8 cellular contexts compared by ENCODE assay signal in the genomic region with DNA sequence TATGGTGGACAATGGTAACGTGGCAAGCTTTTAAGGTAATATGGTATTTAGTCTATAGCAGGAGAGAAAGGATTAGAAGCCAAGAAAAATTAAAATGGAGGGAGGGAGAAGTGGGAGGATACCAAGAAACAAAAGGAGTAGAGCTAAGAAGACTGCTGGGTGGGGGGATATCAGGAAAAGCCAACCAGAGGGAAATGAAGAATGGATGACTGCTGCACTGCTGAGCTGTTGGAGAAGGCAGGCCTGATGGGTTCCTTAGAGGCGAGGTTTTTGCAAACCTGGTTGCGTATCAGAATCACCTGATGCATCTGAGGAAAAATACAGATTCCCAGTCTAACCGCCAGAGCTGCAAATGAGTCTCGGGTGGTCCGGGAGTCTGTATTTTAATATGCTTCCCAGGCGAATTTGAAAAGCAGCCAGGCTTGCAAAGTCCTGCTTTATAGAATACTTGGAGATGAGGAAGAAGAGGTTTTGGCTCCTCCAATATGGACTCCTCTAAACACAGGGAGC. TPM values are rescaled to one million over a fixed set of nuclear protein-coding genes. Genes with fewer than 3 reads are reported as not detected.
DNase-seq lines count a peak whose midpoint lies in the region; ATAC-seq and TF ChIP-seq lines count a peak whose summit lies in the region.

No MANE protein-coding gene starts in this region.

- DNase-seq in activated CD4-positive, alpha-beta T cell treated with anti-CD3 and anti-CD28 coated beads for 36 hours, result no peak
- DNase-seq in activated CD4-positive, alpha-beta T cell treated with anti-CD3 and anti-CD28 coated beads, Interleukin-2, amount 50 U/mL, for 4 hours, result no peak
- DNase-seq in activated T-helper 1 cell treated with anti-CD3 and anti-CD28 coated beads, Interleukin-12 subunit alpha, Interleukin-12 subunit beta, Interleukin-2, Interleukin-4 antibody, amounts not matched to agents 30 ng/mL and 10 ng/mL and 1 ng/mL, durations not matched to agents 14 hours and 24 hours and 36 hours (ENCODE audit: low spot score), result no peak
- DNase-seq in inferior parietal cortex (ENCODE audit: extremely low spot score) (peak; percentile 6), suprapubic skin (ENCODE audit: low spot score in 2 of 2) (no peak), NCI-H128 (lab: John Stamatoyannopoulos, UW; ENCODE audit: unreplicated experiment) (no peak), dedifferentiated amniotic fluid mesenchymal stem cell (ENCODE audit: extremely low spot score) (no peak), epidermal melanocyte (ENCODE audit: insufficient read length, low spot score) (no peak)

- intact Hi-C loops in activated CD4-positive, alpha-beta T cell treated with anti-CD3 and anti-CD28 coated beads for 36 hours (cut with DNase I, micrococcal nuclease), result loop anchor here in 1 of 2 experiments (10.0 kb wide), 2 partner anchors 263 to 457 kb away; a partner anchor contains a TSS
- intact Hi-C loops in activated T-helper 1 cell treated with anti-CD3 and anti-CD28 coated beads, Interleukin-12 subunit alpha, Interleukin-12 subunit beta, Interleukin-2, Interleukin-4 antibody, amounts not matched to agents 30 ng/mL and 10 ng/mL and 1 ng/mL, durations not matched to agents 14 hours and 24 hours and 36 hours (cut with micrococcal nuclease), result loop anchor here (2.0 to 10.0 kb wide), 6 partner anchors 161 to 891 kb away; a partner anchor contains a TSS

- no peak for TF ChIP-seq POLR2A in suprapubic skin (IDR thresholded peaks at IDR 0.05)

- no peak for ATAC-seq in activated CD4-positive, alpha-beta T cell treated with anti-CD3 and anti-CD28 coated beads for 36 hours

- H3K27ac Mint-ChIP-seq in activated CD4-positive, alpha-beta T cell treated with anti-CD3 and anti-CD28 coated beads for 36 hours, result peak overlapping the region; percentile 86
- peak overlapping the region; percentile 53 for H3K27ac Mint-ChIP-seq in activated T-helper 1 cell treated with anti-CD3 and anti-CD28 coated beads, Interleukin-12 subunit alpha, Interleukin-12 subunit beta, Interleukin-2, Interleukin-4 antibody, amounts not matched to agents 30 ng/mL and 10 ng/mL and 1 ng/mL, durations not matched to agents 14 hours and 24 hours and 36 hours

- POLR2A ChIA-PET in activated CD4-positive, alpha-beta T cell treated with anti-CD3 and anti-CD28 coated beads for 36 hours (lab: Charles Lee), result no interaction called here

- no peak for TF ChIP-seq CTCF in suprapubic skin (IDR thresholded peaks at IDR 0.05)

- CTCF ChIA-PET in activated CD4-positive, alpha-beta T cell treated with anti-CD3 and anti-CD28 coated beads for 36 hours (lab: Charles Lee), result interaction anchor here (1.0 kb wide), 1 partner anchor 28 kb away, joined by 3 read pairs; no protein-coding TSS in a partner anchor

- no peaks in the 10 kb centered on the region for H3K27me3 ChIP-seq in suprapubic skin

- no peak for TF ChIP-seq EP300 in suprapubic skin (IDR thresholded peaks at IDR 0.05)

- H3K4me3 Mint-ChIP-seq in activated CD4-positive, alpha-beta T cell treated with anti-CD3 and anti-CD28 coated beads for 36 hours, result peak overlapping the region; percentile 89
- peak overlapping the region; percentile 92 for H3K4me3 Mint-ChIP-seq in activated T-helper 1 cell treated with anti-CD3 and anti-CD28 coated beads, Interleukin-12 subunit alpha, Interleukin-12 subunit beta, Interleukin-2, Interleukin-4 antibody, amounts not matched to agents 30 ng/mL and 10 ng/mL and 1 ng/mL, durations not matched to agents 14 hours and 24 hours and 36 hours

- peaks cover 30% of the 10 kb centered on the region for H3K4me1 ChIP-seq in suprapubic skin

- no peaks in the 10 kb centered on the region for H3K9me3 Mint-ChIP-seq in activated CD4-positive, alpha-beta T cell treated with anti-CD3 and anti-CD28 coated beads for 36 hours (ENCODE audit: low read depth)
- H3K9me3 Mint-ChIP-seq in activated T-helper 1 cell treated with anti-CD3 and anti-CD28 coated beads, Interleukin-12 subunit alpha, Interleukin-12 subunit beta, Interleukin-2, Interleukin-4 antibody, amounts not matched to agents 30 ng/mL and 10 ng/mL and 1 ng/mL, durations not matched to agents 14 hours and 24 hours and 36 hours, result no peaks in the 10 kb centered on the region

- 53% methylated on average over 7 of the region's 7 CpGs for WGBS in suprapubic skin

- peaks cover 31% of the 10 kb centered on the region for H3K4me1 Mint-ChIP-seq in activated CD4-positive, alpha-beta T cell treated with anti-CD3 and anti-CD28 coated beads for 36 hours
- peaks cover 37% of the 10 kb centered on the region for H3K4me1 Mint-ChIP-seq in activated T-helper 1 cell treated with anti-CD3 and anti-CD28 coated beads, Interleukin-12 subunit alpha, Interleukin-12 subunit beta, Interleukin-2, Interleukin-4 antibody, amounts not matched to agents 30 ng/mL and 10 ng/mL and 1 ng/mL, durations not matched to agents 14 hours and 24 hours and 36 hours (ENCODE audit: low read depth)

- peaks cover 19% of the 10 kb centered on the region for H3K36me3 Mint-ChIP-seq in activated CD4-positive, alpha-beta T cell treated with anti-CD3 and anti-CD28 coated beads for 36 hours (ENCODE audit: low read depth)
- peaks cover 18% of the 10 kb centered on the region for H3K36me3 Mint-ChIP-seq in activated T-helper 1 cell treated with anti-CD3 and anti-CD28 coated beads, Interleukin-12 subunit alpha, Interleukin-12 subunit beta, Interleukin-2, Interleukin-4 antibody, amounts not matched to agents 30 ng/mL and 10 ng/mL and 1 ng/mL, durations not matched to agents 14 hours and 24 hours and 36 hours (ENCODE audit: low read depth)

- no peaks in the 10 kb centered on the region for H3K9me3 ChIP-seq in suprapubic skin

- peaks cover 3% of the 10 kb centered on the region for H3K27me3 Mint-ChIP-seq in activated CD4-positive, alpha-beta T cell treated with anti-CD3 and anti-CD28 coated beads for 36 hours
- peaks cover 14% of the 10 kb centered on the region for H3K27me3 Mint-ChIP-seq in activated T-helper 1 cell treated with anti-CD3 and anti-CD28 coated beads, Interleukin-12 subunit alpha, Interleukin-12 subunit beta, Interleukin-2, Interleukin-4 antibody, amounts not matched to agents 30 ng/mL and 10 ng/mL and 1 ng/mL, durations not matched to agents 14 hours and 24 hours and 36 hours (ENCODE audit: insufficient read depth)

- H3K4me3 ChIP-seq in suprapubic skin, result peak overlapping the region; percentile 81

- no peaks in the 10 kb centered on the region for H3K36me3 ChIP-seq in suprapubic skin

- H3K27ac ChIP-seq in suprapubic skin, result peak overlapping the region; percentile 90

RNA-seq across cellular contexts. Expression of a gene that starts 1.5 kb away (rescaled TPM):
- 10 to 100 TPM; 30.8 to 37.3 TPM for total RNA-seq in activated CD4-positive, alpha-beta T cell treated with anti-CD3 and anti-CD28 coated beads for 36 hours
- 41.1 and 41.6 TPM in 2 replicates for total RNA-seq in activated T-helper 1 cell treated with anti-CD3 and anti-CD28 coated beads, Interleukin-12 subunit alpha, Interleukin-12 subunit beta, Interleukin-2, Interleukin-4 antibody, amounts not matched to agents 30 ng/mL and 10 ng/mL and 1 ng/mL, durations not matched to agents 14 hours and 24 hours and 36 hours
- 10 to 100 TPM; 56.8 to 92.7 (median 77.2) TPM for total RNA-seq in suprapubic skin
